8 cellular contexts compared by ENCODE assay signal in genomic region chr6:31958741-31959739, GRCh38. TPM values are rescaled to one million over a fixed set of nuclear protein-coding genes. Genes with fewer than 3 reads are reported as not detected.
DNase-seq lines count a peak whose midpoint lies in the region; ATAC-seq and TF ChIP-seq lines count a peak whose summit lies in the region.

Gene NELFE, minus strand, starts transcription at chr6:31958971. Its CDS starts 525 bp downstream, at chr6:31958446.
Gene SKIC2, plus strand, starts transcription at chr6:31959175. Its CDS starts 18 bp downstream, at chr6:31959193.

- peak within 1 kb of the TSS; percentile 54 for H3K9ac ChIP-seq in KMS-11

- no peaks in the 10 kb centered on the region for H3K9me3 ChIP-seq in Peyer's patch
- H3K9me3 ChIP-seq in muscle layer of duodenum (ENCODE audit: control insufficient read depth in 1 of 2, low read length in 2 of 2), result no peaks in the 10 kb centered on the region

- peak within 1 kb of the TSS; percentile 71 for H3K4me2 ChIP-seq in KMS-11

- H3K36me3 ChIP-seq in KMS-11 (ENCODE audit: insufficient read depth) (peaks cover 13% of the 10 kb centered on the region; the same call in 1 of the 2 replicates), Peyer's patch (peaks cover 0 to 64% (median 0%) of the 10 kb centered on the region in 3 donors), muscle layer of duodenum (ENCODE audit: control insufficient read depth in 1 of 2, insufficient read depth in 2 of 2, low read length in 2 of 2) (peaks cover 59 to 65% of the 10 kb centered on the region in 2 donors)

- TF ChIP-seq POLR2A in Peyer's patch (IDR thresholded peaks at IDR 0.05), result peak; percentile 55 to 75

- H3K27ac ChIP-seq in KMS-11 (no peak within 1 kb of the TSS; the same call in 1 of the 2 replicates), Peyer's patch (peak within 1 kb of the TSS; percentile 75 to 87 (median 83)), muscle layer of duodenum (ENCODE audit: low read length) (peak within 1 kb of the TSS; percentile 95)

- peak; percentile 95 for ATAC-seq in GM21737 (IDR thresholded peaks at IDR 0.05; ENCODE audit: unreplicated experiment)
- ATAC-seq in esophagus mucosa, result peak; percentile 99

- peak within 1 kb of the TSS; percentile 76 for H3K4me3 ChIP-seq in KMS-11 (IDR thresholded peaks at IDR 0.05; ENCODE audit: insufficient read depth, low read depth, low read length)
- peak within 1 kb of the TSS; percentile 69 to 97 (median 74) for H3K4me3 ChIP-seq in Peyer's patch
- H3K4me3 ChIP-seq in muscle layer of duodenum (ENCODE audit: low read depth in 1 of 2, low read length in 2 of 2), result peak within 1 kb of the TSS; percentile 87 to 97

- TF ChIP-seq CTCF in KMS-11 (conservative IDR thresholded peaks at IDR 0.05; ENCODE audit: low read depth, low read length), result no peak
- TF ChIP-seq CTCF in Peyer's patch (IDR thresholded peaks at IDR 0.05), result no peak

- H4K20me1 ChIP-seq in KMS-11 (ENCODE audit: insufficient read depth), result no peaks in the 10 kb centered on the region

- H3K27me3 ChIP-seq in KMS-11 (ENCODE audit: insufficient read depth, low read depth), result no peaks in the 10 kb centered on the region
- no peaks in the 10 kb centered on the region for H3K27me3 ChIP-seq in Peyer's patch
- no peaks in the 10 kb centered on the region for H3K27me3 ChIP-seq in muscle layer of duodenum (ENCODE audit: low read depth, low read length)

- peaks cover 9% of the 10 kb centered on the region for H3K4me1 ChIP-seq in KMS-11 (ENCODE audit: low read depth, poor library complexity, severe bottlenecking)
- H3K4me1 ChIP-seq in Peyer's patch, result peaks cover 0 to 25% (median 9%) of the 10 kb centered on the region in 4 donors
- peaks cover 14 to 21% of the 10 kb centered on the region in 2 donors for H3K4me1 ChIP-seq in muscle layer of duodenum (ENCODE audit: control insufficient read depth in 1 of 2, insufficient read depth in 2 of 2, low read length in 2 of 2)

- DNase-seq in DMS53 treated with DMSO at 0.1 percent for 48 hours (lab: John Stamatoyannopoulos, UW; ENCODE audit: unreplicated experiment) (peak; percentile 96), Peyer's patch (peak; percentile 96 to 99 (median 99))
- DNase-seq in activated T-cell treated with anti-CD3 and anti-CD28 coated beads, Interleukin-2, amount 50 U/mL, for 48 hours, result peak; percentile 98 to 99
- peak; percentile 95 to 98 for DNase-seq in stimulated activated CD8-positive, alpha-beta memory T cell treated with anti-CD3 and anti-CD28 coated beads, Interleukin-7, amount 100 ng/mL, for 4 hours (ENCODE audit: low read depth in 2 of 2)

- H3K79me2 ChIP-seq in KMS-11 (ENCODE audit: insufficient read depth, low read depth), result peaks cover 18% of the 10 kb centered on the region

- H2AFZ ChIP-seq in KMS-11 (ENCODE audit: low read depth), result peak within 1 kb of the TSS; percentile 36

RNA-seq across cellular contexts. Expression of gene NELFE, which starts in this region (rescaled TPM):
- total RNA-seq in Peyer's patch, result 10 to 100 TPM; 45.4 to 59.7 (median 50.2) TPM
- 57.7 TPM for total RNA-seq in esophagus mucosa

RNA-seq across cellular contexts. Expression of gene SKIC2, which starts in this region (rescaled TPM):
- 100 to 1,000 TPM in 2 of 4 donors, 10 to 100 TPM in 2; 81.3 to 130 (median 107) TPM for total RNA-seq in Peyer's patch
- 31.3 TPM for total RNA-seq in esophagus mucosa
